Comparison of ENCODE assay signal across 10 cellular contexts in the genomic region with DNA sequence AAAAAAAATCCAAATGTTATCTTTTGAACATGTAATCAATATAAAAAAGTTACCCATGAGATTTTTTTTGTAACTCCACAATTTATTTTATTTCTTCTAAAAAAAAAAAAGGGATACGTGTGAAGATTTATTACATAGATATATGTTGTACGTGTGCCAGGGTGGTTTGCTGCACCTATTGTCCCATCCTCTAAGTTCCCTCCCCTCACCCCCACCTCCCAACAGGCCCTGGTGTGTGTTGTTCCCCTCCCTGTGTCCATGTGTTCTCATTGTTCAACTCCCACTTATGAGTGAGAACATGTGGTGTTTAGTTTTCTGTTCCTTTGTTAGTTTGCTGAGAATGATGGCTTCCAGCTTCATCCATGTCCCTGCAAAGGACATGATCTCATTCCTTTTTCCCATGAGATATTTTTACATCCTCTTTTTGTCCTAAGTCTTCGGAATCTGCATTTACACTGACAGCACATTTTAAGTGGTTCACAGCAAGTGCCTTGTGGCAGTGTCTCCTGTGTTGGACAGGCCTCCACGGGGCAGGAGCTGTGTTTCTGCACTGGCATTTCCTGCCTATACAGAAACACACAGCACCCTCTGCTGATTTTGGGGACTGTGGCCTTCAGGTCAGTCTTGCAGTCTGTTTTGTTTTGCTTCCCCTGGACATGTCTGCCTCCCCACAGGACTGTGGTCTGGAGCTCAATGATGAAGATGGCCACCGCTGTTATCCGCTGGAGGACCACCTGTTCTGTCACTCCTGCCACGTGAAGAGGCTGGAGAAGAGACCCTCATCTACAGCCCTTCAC. TPM values are rescaled to one million over a fixed set of nuclear protein-coding genes. Genes with fewer than 3 reads are reported as not detected.
A peak's percentile ranks its signal among the peaks of the same experiment; 100 is the strongest.
DNase-seq lines count a peak whose midpoint lies in the region; ATAC-seq, FAIRE-seq and TF ChIP-seq lines count a peak whose summit lies in the region.
"Had no signal": no experiment of that assay in that cellular context is flagged by ENCODE, and none has a peak within 500 bp of the region (broad histone marks: within the 10 kb centered on the region; RNA-seq: fewer than 3 reads in every experiment).

No MANE protein-coding gene starts in this region.

- no peak overlapping the region for H3K4ac ChIP-seq in H1 (replicated peaks; ENCODE audit: insufficient read length, low read depth, low read length)

- TF ChIP-seq RAD21 in H1 (IDR thresholded peaks at IDR 0.05 in 1 of 2, conservative IDR thresholded peaks at IDR 0.05 in 1 of 2; ENCODE audit: low read depth in 2 of 2, low read length in 2 of 2): no peak

- H3K36me3 ChIP-seq in BJ (ENCODE audit: control insufficient read depth, insufficient read depth, low read length) (peaks cover 14% of the 10 kb centered on the region), H1 (ENCODE audit: control insufficient read depth in 2 of 4, insufficient read depth in 4 of 4, low read length in 3 of 4) (peaks cover 0 to 9% (median 3%) of the 10 kb centered on the region in 4 experiments; a peak in 2 of 8 replicates)

- H2AK5ac ChIP-seq in H1 (ENCODE audit: low read depth, low read length): peak overlapping the region; percentile 82

- no peak overlapping the region for H3K4me2 ChIP-seq in H1 (ENCODE audit: insufficient read depth in 1 of 2, low read depth in 2 of 2, low read length in 2 of 2)

- H2BK15ac ChIP-seq in H1 (ENCODE audit: low read length): peak overlapping the region; percentile 76; the same call in 1 of the 2 replicates

- H3K4me3 ChIP-seq in BJ (ENCODE audit: low read depth, low read length): no peak overlapping the region
- H3K4me3 ChIP-seq in NB4 (ENCODE audit: low read depth, low read length): peak overlapping the region; percentile 47
- no peak overlapping the region for H3K4me3 ChIP-seq in H1 (ENCODE audit: extremely low read depth in 1 of 4, insufficient read depth in 2 of 4, low read depth in 3 of 4, low read length in 4 of 4)

- peaks cover 6% of the 10 kb centered on the region for H3K4me1 Mint-ChIP-seq in nephron

- H3K56ac ChIP-seq in H1 (replicated peaks; ENCODE audit: insufficient read length, low read depth, low read length): no peak overlapping the region

- DNase-seq in BJ (ENCODE audit: low read depth): no peak
- peak; percentile 83 for DNase-seq in NB4 (ENCODE audit: low read depth)
- no peak for DNase-seq in H1 (ENCODE audit: low read depth in 1 of 2, low spot score in 2 of 2)
- DNase-seq in RPMI8226: no peak
- DNase-seq in KG1 (lab: John Stamatoyannopoulos, UW): no peak
- DNase-seq: DMS79, NCI-H526 treated with DMSO at 0.1 percent for 48 hours had no signal

- no peak overlapping the region for H3K4me3 Mint-ChIP-seq in nephron

- H2BK120ac ChIP-seq in H1 (replicated peaks; ENCODE audit: low read depth, low read length): no peak overlapping the region

- H3K4me1 ChIP-seq in H1 (replicated peaks in 1 of 4; ENCODE audit: control insufficient read depth in 3 of 4, insufficient read depth in 4 of 4, low read length in 3 of 4): peaks cover 8 to 19% (median 13%) of the 10 kb centered on the region in 4 experiments

- peaks cover 4% of the 10 kb centered on the region for H3K27me3 Mint-ChIP-seq in nephron (ENCODE audit: low read depth)

- no peak overlapping the region for H4K5ac ChIP-seq in H1 (ENCODE audit: insufficient read length, low read depth, low read length)

- H3K14ac ChIP-seq in H1 (ENCODE audit: insufficient read length): no peak overlapping the region

- no peaks in the 10 kb centered on the region for H3K9me3 Mint-ChIP-seq in nephron

- peaks cover 36% of the 10 kb centered on the region for H3K36me3 Mint-ChIP-seq in nephron (ENCODE audit: low read depth)

- H2BK20ac ChIP-seq in H1 (ENCODE audit: low read length): peak overlapping the region; percentile 75; the same call in 1 of the 2 replicates

- POLR2A ChIA-PET in BJ (lab: Charles Lee): interaction anchor here (1.0 kb wide), 1 partner anchor 14 kb away, joined by 3 read pairs; no protein-coding TSS in a partner anchor
- POLR2A ChIA-PET in H1 (lab: Charles Lee; ENCODE audit: partially characterized antibody): interaction anchor here (0.6 to 3.0 kb wide), 9 partner anchors 11 to 252 kb away, joined by 3 to 14 read pairs (median 3); a partner anchor contains a TSS

- H3K9ac ChIP-seq in H1 (replicated peaks in 1 of 4; ENCODE audit: extremely low read depth in 1 of 4, low read depth in 3 of 4, low read length in 3 of 4): no peak overlapping the region

- no peak overlapping the region for H4K8ac ChIP-seq in H1 (ENCODE audit: extremely low read depth, insufficient read depth, low read length)

- no peak overlapping the region for H2AFZ ChIP-seq in H1 (ENCODE audit: low read length)

- TF ChIP-seq CTCF in BJ (IDR thresholded peaks at IDR 0.05; ENCODE audit: insufficient read depth, low read depth, low read length): 0 out of 2 replicates have a peak, but pooled peaks have one; percentile 1
- TF ChIP-seq CTCF in NB4 (IDR thresholded peaks at IDR 0.05; ENCODE audit: low read depth, low read length): no peak
- TF ChIP-seq CTCF in H1 (IDR thresholded peaks at IDR 0.05; ENCODE audit: control extremely low read depth in 1 of 3, insufficient read depth in 1 of 3, low read depth in 1 of 3, low read length in 3 of 3): no peak
- TF ChIP-seq CTCF in nephron (IDR thresholded peaks at IDR 0.05; ENCODE audit: unreplicated experiment in 3 of 3): no peak

- peak overlapping the region; percentile 80; the same call in 1 of the 2 replicates for H2BK12ac ChIP-seq in H1 (ENCODE audit: low read depth, low read length)

- no peaks in the 10 kb centered on the region for H4K20me1 ChIP-seq in H1 (replicated peaks in 1 of 2; ENCODE audit: control insufficient read depth in 1 of 2, insufficient read depth in 2 of 2, low read length in 2 of 2)

- no peak overlapping the region for H4K91ac ChIP-seq in H1 (replicated peaks; ENCODE audit: insufficient read length, low read length)

- no peak for FAIRE-seq in H1 (lab: Jason Lieb, UNC)

- no peaks in the 10 kb centered on the region for H3K23me2 ChIP-seq in H1 (ENCODE audit: low read depth, low read length)

- H2BK5ac ChIP-seq in H1 (ENCODE audit: low read depth, low read length): peak overlapping the region; percentile 88

- no peaks in the 10 kb centered on the region for H3K79me1 ChIP-seq in H1 (ENCODE audit: low read depth, low read length)

- ATAC-seq in HG03442 (IDR thresholded peaks at IDR 0.05; ENCODE audit: unreplicated experiment) (no peak), GM19395 (IDR thresholded peaks at IDR 0.05; ENCODE audit: unreplicated experiment) (no peak)

- TF ChIP-seq POLR2A in NB4 (IDR thresholded peaks at IDR 0.05; ENCODE audit: extremely low read depth, insufficient read length): no peak
- no peak for TF ChIP-seq POLR2A in H1 (IDR thresholded peaks at IDR 0.05; ENCODE audit: control extremely low read depth in 1 of 2, low read depth in 2 of 2, low read length in 2 of 2)

- no peak overlapping the region for H3K27ac ChIP-seq in H1 (ENCODE audit: low read depth, low read length)

- no peak overlapping the region for H3K23ac ChIP-seq in H1 (ENCODE audit: insufficient read length)

- CTCF ChIA-PET in BJ (lab: Yijun Ruan, JAX) (interaction anchor here (0.8 to 3.3 kb wide), 3 partner anchors 8 to 84 kb away, joined by 3 to 12 read pairs (median 3); a partner anchor contains a TSS), H1 (lab: Charles Lee; ENCODE audit: partially characterized antibody) (interaction anchor here (0.6 to 4.0 kb wide), 6 partner anchors 10 to 248 kb away, joined by 3 to 29 read pairs (median 5); no protein-coding TSS in a partner anchor)

- no peaks in the 10 kb centered on the region for H3K9me3 ChIP-seq in H1 (ENCODE audit: insufficient read depth in 2 of 2, low read depth in 1 of 2, low read length in 1 of 2)

- no peaks in the 10 kb centered on the region for H3K79me2 ChIP-seq in H1 (ENCODE audit: control insufficient read depth in 1 of 2, insufficient read depth in 2 of 2, low read length in 2 of 2)

- no peak for TF ChIP-seq EP300 in H1 (IDR thresholded peaks at IDR 0.05; ENCODE audit: borderline replicate concordance in 1 of 2, low read depth in 2 of 2, low read length in 2 of 2)

- no peaks in the 10 kb centered on the region for H3K27me3 ChIP-seq in BJ (ENCODE audit: control insufficient read depth, insufficient read depth, low read length)
- H3K27me3 ChIP-seq in H1 (replicated peaks in 1 of 4; ENCODE audit: control insufficient read depth in 3 of 4, extremely low read depth in 1 of 4, insufficient read depth in 3 of 4, low read length in 3 of 4): no peaks in the 10 kb centered on the region

- WGBS in H1 (ENCODE audit: extremely low coverage in 1 of 2, insufficient coverage in 1 of 2, insufficient read length in 1 of 2, insufficient replicate concordance in 2 of 2, low coverage in 1 of 2, low lambda C conversion rate in 2 of 2, missing lambda C conversion rate in 1 of 2), 2 experiments: 93% methylated on average over 7 of the region's 7 CpGs; no CpG with 5 or more reads in 1 of the 2 experiments

- peak overlapping the region; percentile 86 for H3K18ac ChIP-seq in H1 (ENCODE audit: extremely low read depth, low read length)

- peak overlapping the region; percentile 71 to 89 (median 88) for H3K27ac Mint-ChIP-seq in nephron

TF ChIP-seq in H1, 55 proteins besides CTCF, POLR2A, EP300 and RAD21 (continues in another document):
- no peak for TF ChIP-seq TEAD4 (IDR thresholded peaks at IDR 0.05; ENCODE audit: low read depth, low read length)
- no peak for TF ChIP-seq NRF1 (IDR thresholded peaks at IDR 0.05; ENCODE audit: low read depth, low read length)
- TF ChIP-seq POLR2AphosphoS5 (IDR thresholded peaks at IDR 0.05; ENCODE audit: low read depth, low read length): no peak
- TF ChIP-seq KDM5A (IDR thresholded peaks at IDR 0.05; ENCODE audit: low read length): no peak
- TF ChIP-seq SP4 (IDR thresholded peaks at IDR 0.05; ENCODE audit: low read length): no peak
- no peak for TF ChIP-seq CEBPB (IDR thresholded peaks at IDR 0.05; ENCODE audit: low read depth, low read length)
- TF ChIP-seq ASH2L (IDR thresholded peaks at IDR 0.05; ENCODE audit: low read length): no peak
- TF ChIP-seq TBP (IDR thresholded peaks at IDR 0.05; ENCODE audit: low read depth, low read length): no peak
- no peak for TF ChIP-seq FOSL1 (IDR thresholded peaks at IDR 0.05; ENCODE audit: insufficient read depth, low read depth, low read length)
- TF ChIP-seq EZH2 (IDR thresholded peaks at IDR 0.05; ENCODE audit: low read depth, low read length, severe bottlenecking): no peak

RNA-seq across cellular contexts. Expression of a gene that starts 12.8 kb away (rescaled TPM):
- polyA plus RNA-seq in BJ (2011; rRNA removed) (10.8 and 27.2 TPM in 2 replicates), H1 (2011; rRNA removed) (12.6 and 20.1 TPM in 2 replicates)
- 19.8 and 29.9 TPM in 2 replicates for polyA minus RNA-seq in BJ (2011; rRNA and poly(A)+ RNA removed)
- 59.7 and 61.0 TPM in 2 replicates for total RNA-seq in H1 (2021; fragmentation: NEBNext Ultra II Directional; extraction: Animal tissue kit (Norgen Biotek cat#: 25700))
- polyA plus RNA-seq in H1 (2011; cell fraction: cytosol; rRNA removed): 26.3 TPM
- polyA plus RNA-seq in H1 (2011; cell fraction: nucleus; rRNA removed): 19.6 TPM
- polyA plus RNA-seq in H1 (2012, experiment 1 of 2): 32.3 to 54.1 TPM (median 35.9 TPM) in 4 replicates
- 2.9 TPM for polyA plus RNA-seq in H1 (2012, experiment 2 of 2)
- polyA plus RNA-seq in H1 (2013, experiment 1 of 2): 35.0 TPM
- polyA plus RNA-seq in H1 (2013, experiment 2 of 2): 32.1 TPM
- polyA minus RNA-seq in H1 (2011; rRNA and poly(A)+ RNA removed): 37.4 and 48.7 TPM in 2 replicates
- polyA minus RNA-seq in H1 (2011; cell fraction: cytosol; rRNA and poly(A)+ RNA removed): 49.0 TPM
- polyA minus RNA-seq in H1 (2011; cell fraction: nucleus; rRNA and poly(A)+ RNA removed): 59.5 TPM
